ENCODE assay signal across 15 cellular contexts in the genomic region with DNA sequence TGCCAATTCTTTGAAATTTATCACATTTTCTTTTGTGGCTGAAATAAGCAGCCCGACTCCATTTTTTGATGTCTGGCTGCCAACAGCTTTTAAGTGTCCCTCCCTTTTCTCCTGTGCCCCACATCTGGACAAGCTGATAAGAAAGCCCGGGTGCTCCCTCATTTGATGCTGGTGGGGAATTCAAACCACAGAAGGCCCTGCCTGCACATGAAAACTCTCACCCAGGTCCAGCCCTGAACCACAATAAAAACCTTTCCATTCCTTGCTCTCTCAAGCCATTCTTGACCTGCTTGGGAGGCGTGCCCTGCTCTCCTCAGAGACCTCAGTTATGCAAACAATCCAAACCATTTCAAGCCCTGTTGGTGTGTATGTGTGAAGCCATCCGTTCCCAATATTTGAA.
DNase-seq lines count a peak whose midpoint lies in the region; ATAC-seq, FAIRE-seq and TF ChIP-seq lines count a peak whose summit lies in the region.
"Had no signal": no experiment of that assay in that cellular context is flagged by ENCODE, and none has a peak within 500 bp of the region (broad histone marks: within the 10 kb centered on the region; RNA-seq: fewer than 3 reads in every experiment).

No MANE protein-coding gene starts in this region.

- no peaks in the 10 kb centered on the region for H3K79me2 ChIP-seq in astrocyte (ENCODE audit: insufficient read depth, low read length)

- H3K27me3 Mint-ChIP-seq in astrocyte (ENCODE audit: low read depth, unreplicated experiment), result peaks cover 12% of the 10 kb centered on the region

- H4K20me1 ChIP-seq in astrocyte (ENCODE audit: insufficient read depth, low read length), result no peaks in the 10 kb centered on the region

- no peak overlapping the region for H3K4me2 ChIP-seq in astrocyte (ENCODE audit: low read length)

- intact Hi-C loops in upper lobe of right lung (cut with DNase I), result no loop called here

- DNase-seq in OCI-M1 (lab: John Stamatoyannopoulos, UW) (peak; percentile 98), astrocyte (ENCODE audit: low read depth) (peak; percentile 35), inferior parietal cortex (ENCODE audit: extremely low spot score) (peak; percentile 2), upper lobe of right lung (no peak), hepatic stellate cell (ENCODE audit: low spot score) (no peak), SW 1271 (lab: John Stamatoyannopoulos, UW) (no peak), NCI-H524 (lab: John Stamatoyannopoulos, UW) (no peak)
- DNase-seq: MG63, NCI-H1105 treated with DMSO at 0.1 percent for 48 hours, NCI-H1694 treated with DMSO at 0.1 percent for 48 hours, NCI-H345, NCI-H69, SIG-M5 had no signal

- H2AFZ ChIP-seq in astrocyte (ENCODE audit: low read depth, low read length), result no peak overlapping the region

- H3K36me3 ChIP-seq in astrocyte (ENCODE audit: insufficient read depth, low read length), result no peaks in the 10 kb centered on the region
- no peaks in the 10 kb centered on the region for H3K36me3 ChIP-seq in upper lobe of right lung
- H3K36me3 ChIP-seq: MG63 had no signal

- H3K9ac ChIP-seq in astrocyte (ENCODE audit: low read length), result no peak overlapping the region

- no peak overlapping the region for H3K27ac Mint-ChIP-seq in astrocyte (ENCODE audit: unreplicated experiment)

- H3K27me3 ChIP-seq in astrocyte (ENCODE audit: insufficient read depth, low read length), result no peaks in the 10 kb centered on the region
- H3K27me3 ChIP-seq in upper lobe of right lung, result peaks cover 6% of the 10 kb centered on the region
- H3K27me3 ChIP-seq: MG63 had no signal

- peaks cover 9% of the 10 kb centered on the region for H3K9me3 ChIP-seq in astrocyte (ENCODE audit: insufficient read depth, low read depth, low read length)
- peaks cover 7% of the 10 kb centered on the region for H3K9me3 ChIP-seq in upper lobe of right lung

- peaks cover 16% of the 10 kb centered on the region for H3K9me3 Mint-ChIP-seq in astrocyte (ENCODE audit: unreplicated experiment)

- TF ChIP-seq CTCF in astrocyte (IDR thresholded peaks at IDR 0.05; ENCODE audit: insufficient read depth, low read depth, low read length), result no peak
- TF ChIP-seq CTCF in upper lobe of right lung (IDR thresholded peaks at IDR 0.05), result no peak

- H3K4me1 ChIP-seq in astrocyte (ENCODE audit: insufficient read depth, low read length) (no peaks in the 10 kb centered on the region), upper lobe of right lung (no peaks in the 10 kb centered on the region)

- H3K27ac ChIP-seq in astrocyte (ENCODE audit: low read depth, low read length) (no peak overlapping the region), upper lobe of right lung (no peak overlapping the region)

- no peak overlapping the region for H3K4me3 ChIP-seq in astrocyte (ENCODE audit: insufficient read depth, low read depth, low read length)
- H3K4me3 ChIP-seq in upper lobe of right lung, result no peak overlapping the region
- H3K4me3 ChIP-seq: MG63 had no signal

- no peak overlapping the region for H3K4me3 Mint-ChIP-seq in astrocyte (ENCODE audit: unreplicated experiment)

- FAIRE-seq in astrocyte (lab: Jason Lieb, UNC), result no peak
- FAIRE-seq: GM19239, HepG2 had no signal

- ATAC-seq in upper lobe of right lung, result peak; percentile 70
- ATAC-seq: HepG2 had no signal

- H3K4me1 Mint-ChIP-seq in astrocyte (ENCODE audit: low read depth, unreplicated experiment), result peaks cover 5% of the 10 kb centered on the region

- H3K36me3 Mint-ChIP-seq in astrocyte (ENCODE audit: low read depth, unreplicated experiment), result no peaks in the 10 kb centered on the region

Comparison
In these comparisons a context has a peak if more than half of its experiments do, and no peak if none do; other contexts are left out.
1. DNase-seq: peak in OCI-M1 (single experiment), astrocyte (single experiment) and inferior parietal cortex (single experiment); none in upper lobe of right lung (single experiment), hepatic stellate cell (single experiment), SW 1271 (0 of 2) and NCI-H524 (0 of 2).